ENCODE assay signal across 19 cellular contexts in the genomic region with DNA sequence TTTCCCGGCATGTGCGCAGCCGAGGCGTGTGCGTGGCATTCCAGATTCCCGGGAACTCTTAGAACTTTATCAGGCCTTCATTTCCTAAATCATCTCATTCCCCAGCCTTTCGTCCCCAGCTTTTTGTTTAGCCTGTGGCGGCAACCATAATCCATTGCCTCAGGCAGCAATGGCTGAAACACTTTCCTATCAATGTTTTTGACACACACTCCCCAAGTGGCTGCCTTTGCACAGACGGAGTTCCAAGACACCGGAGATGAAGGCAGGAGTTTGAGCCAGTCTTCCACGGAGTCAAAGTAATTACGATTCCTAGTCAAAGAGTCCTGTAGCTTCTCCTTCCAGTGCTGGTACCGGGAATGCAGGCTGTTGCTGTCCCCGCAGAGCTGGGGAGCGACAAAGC.
"Had no signal": no experiment of that assay in that cellular context is flagged by ENCODE, and none has a peak within 500 bp of the region (broad histone marks: within the 10 kb centered on the region; RNA-seq: fewer than 3 reads in every experiment).

No MANE protein-coding gene starts in this region.

- H3K4me3 ChIP-seq: coronary artery, lung, prostate gland, right atrium auricular region, smooth muscle cell, stomach, tibial artery had no signal

- H3K36me3 Mint-ChIP-seq: immature natural killer cell; natural killer cell; stimulated activated effector memory CD8-positive, alpha-beta T cell treated with anti-CD3 and anti-CD28 coated beads, Interleukin-12 subunit alpha, Interleukin-12 subunit beta, amount 100 ng/mL, for 72 hours; type B pancreatic cell had no signal

- H3K36me3 ChIP-seq: prostate gland, right atrium auricular region, stomach, tibial artery had no signal

- H3K27me3 ChIP-seq: right atrium auricular region had no signal

- H3K27ac Mint-ChIP-seq: immature natural killer cell; memory B cell; natural killer cell; stimulated activated effector memory CD8-positive, alpha-beta T cell treated with anti-CD3 and anti-CD28 coated beads, Interleukin-12 subunit alpha, Interleukin-12 subunit beta, amount 100 ng/mL, for 72 hours; type B pancreatic cell had no signal

- H3K9me3 ChIP-seq: prostate gland, right atrium auricular region had no signal

- H3K27ac ChIP-seq: coronary artery, prostate gland, right atrium auricular region, stomach, tibial artery had no signal

- ATAC-seq: natural killer cell; sciatic nerve; stimulated activated effector memory CD8-positive, alpha-beta T cell treated with anti-CD3 and anti-CD28 coated beads, Interleukin-12 subunit alpha, Interleukin-12 subunit beta, amount 100 ng/mL, for 72 hours had no signal

- H3K4me3 Mint-ChIP-seq: immature natural killer cell; memory B cell; natural killer cell; stimulated activated effector memory CD8-positive, alpha-beta T cell treated with anti-CD3 and anti-CD28 coated beads, Interleukin-12 subunit alpha, Interleukin-12 subunit beta, amount 100 ng/mL, for 72 hours; type B pancreatic cell had no signal

- H3K4me1 Mint-ChIP-seq: immature natural killer cell, memory B cell, natural killer cell had no signal

- H3K4me1 ChIP-seq: prostate gland, right atrium auricular region had no signal

- DNase-seq: dermis blood vessel endothelial cell; effector memory CD4-positive, alpha-beta T cell; hypothalamus; immature natural killer cell; natural killer cell; stimulated activated CD4-positive, alpha-beta T cell treated with anti-CD3 and anti-CD28 coated beads, Interleukin-2, amount 100 ng/mL, for 24 hours; stimulated activated CD4-positive, alpha-beta T cell treated with anti-CD3 and anti-CD28 coated beads, Interleukin-4, amount 100 ng/mL, for 24 hours; stimulated activated naive CD4-positive, alpha-beta T cell treated with Interleukin-2 at 50 U/mL for 16 hours had no signal
